In genomic region chr1:234659538-234659937, GRCh38 we compare ENCODE assay signal across 11 cellular contexts. TPM values are rescaled to one million over a fixed set of nuclear protein-coding genes. Genes with fewer than 3 reads are reported as not detected.
DNase-seq lines count a peak whose midpoint lies in the region; ATAC-seq and TF ChIP-seq lines count a peak whose summit lies in the region.
"Had no signal": no experiment of that assay in that cellular context is flagged by ENCODE, and none has a peak within 500 bp of the region (broad histone marks: within the 10 kb centered on the region; RNA-seq: fewer than 3 reads in every experiment).

No MANE protein-coding gene starts in this region.

- DNase-seq in GM04504 (ENCODE audit: low read depth) (peak; percentile 44), SK-N-SH (no peak), fibroblast of lung (ENCODE audit: low read depth in 2 of 2) (peak; percentile 68 to 84), NOMO-1 (lab: John Stamatoyannopoulos, UW; ENCODE audit: unreplicated experiment in 2 of 2) (no peak), cerebellar nuclear complex (lab: John Stamatoyannopoulos, UW) (no peak), neural progenitor cell (ENCODE audit: low spot score) (no peak)
- DNase-seq: activated CD8-positive, alpha-beta T cell treated with anti-CD3 and anti-CD28 coated beads for 36 hours; GDM1; stimulated activated naive CD4-positive, alpha-beta T cell treated with Interleukin-2 at 50 U/mL for 16 hours had no signal

- TF ChIP-seq POLR2A in GM18505 (IDR thresholded peaks at IDR 0.05; ENCODE audit: borderline replicate concordance, extremely low read depth, insufficient read depth, insufficient read length), result no peak

- POLR2A ChIA-PET in SK-N-SH (lab: Yijun Ruan, JAX), result no interaction called here

- no peaks in the 10 kb centered on the region for H3K36me3 Mint-ChIP-seq in neural progenitor cell

- no peak for ATAC-seq in GM18505 (IDR thresholded peaks at IDR 0.05; ENCODE audit: unreplicated experiment)
- ATAC-seq: activated CD8-positive, alpha-beta T cell treated with anti-CD3 and anti-CD28 coated beads for 36 hours had no signal

- H3K36me3 ChIP-seq in SK-N-SH (replicated peaks in 1 of 2; ENCODE audit: control insufficient read depth in 1 of 2, insufficient read depth in 2 of 2, low read length in 1 of 2) (no peaks in the 10 kb centered on the region), fibroblast of lung (ENCODE audit: control insufficient read depth, insufficient read depth, low read length) (no peaks in the 10 kb centered on the region), skeletal muscle satellite cell (ENCODE audit: insufficient read depth, low read length) (no peaks in the 10 kb centered on the region), neural progenitor cell (no peaks in the 10 kb centered on the region)

- TF ChIP-seq CTCF in SK-N-SH (IDR thresholded peaks at IDR 0.05) (no peak), fibroblast of lung (conservative IDR thresholded peaks at IDR 0.05 in 1 of 2, IDR thresholded peaks at IDR 0.05 in 1 of 2; ENCODE audit: low read depth in 1 of 2, low read length in 2 of 2) (no peak), neural progenitor cell (IDR thresholded peaks at IDR 0.05) (no peak)

- H3K27me3 Mint-ChIP-seq in neural progenitor cell (ENCODE audit: insufficient read depth, low read depth), result peaks cover 4% of the 10 kb centered on the region
- H3K27me3 Mint-ChIP-seq: activated CD8-positive, alpha-beta T cell treated with anti-CD3 and anti-CD28 coated beads for 36 hours had no signal

- H3K9ac ChIP-seq in SK-N-SH, result peak overlapping the region; percentile 20; the same call in 1 of the 2 replicates
- H3K9ac ChIP-seq in fibroblast of lung (ENCODE audit: insufficient read depth, low read length), result no peak overlapping the region
- peak overlapping the region; percentile 67 for H3K9ac ChIP-seq in skeletal muscle satellite cell (ENCODE audit: low read depth, low read length)
- H3K9ac ChIP-seq in neural progenitor cell, result no peak overlapping the region

- H4K20me1 ChIP-seq in SK-N-SH (ENCODE audit: insufficient read depth) (no peaks in the 10 kb centered on the region), fibroblast of lung (ENCODE audit: control insufficient read depth, extremely low read depth, insufficient read depth, low read length) (no peaks in the 10 kb centered on the region), neural progenitor cell (ENCODE audit: low read depth) (no peaks in the 10 kb centered on the region)

- peak in 1 of 2 experiments; percentile 60; a peak in 1 of 4 replicates for TF ChIP-seq EP300 in SK-N-SH (IDR thresholded peaks at IDR 0.05; ENCODE audit: borderline replicate concordance in 1 of 2, low read depth in 1 of 2, low read length in 1 of 2)

- CTCF ChIA-PET in SK-N-SH (lab: Yijun Ruan, JAX), result interaction anchor here (0.6 to 0.7 kb wide), 3 partner anchors 15 to 424 kb away, joined by 3 read pairs; no protein-coding TSS in a partner anchor

- H3F3A ChIP-seq in SK-N-SH (replicated peaks; ENCODE audit: insufficient read depth), result peaks cover 17% of the 10 kb centered on the region
- no peaks in the 10 kb centered on the region for H3F3A ChIP-seq in neural progenitor cell (ENCODE audit: low read depth)

- H3K4me3 Mint-ChIP-seq in neural progenitor cell, result no peak overlapping the region
- H3K4me3 Mint-ChIP-seq: activated CD8-positive, alpha-beta T cell treated with anti-CD3 and anti-CD28 coated beads for 36 hours had no signal

- H2AFZ ChIP-seq in SK-N-SH (ENCODE audit: low read depth), result peak overlapping the region; percentile 9; the same call in 1 of the 2 replicates
- peak overlapping the region; percentile 10 for H2AFZ ChIP-seq in fibroblast of lung (ENCODE audit: low read length)
- no peak overlapping the region for H2AFZ ChIP-seq in neural progenitor cell (replicated peaks)

- H3K9me3 ChIP-seq in SK-N-SH, result no peaks in the 10 kb centered on the region
- no peaks in the 10 kb centered on the region for H3K9me3 ChIP-seq in fibroblast of lung (ENCODE audit: control insufficient read depth, insufficient read depth, low read depth, low read length)
- H3K9me3 ChIP-seq in skeletal muscle satellite cell (replicated peaks; ENCODE audit: low read length), result no peaks in the 10 kb centered on the region
- no peaks in the 10 kb centered on the region for H3K9me3 ChIP-seq in neural progenitor cell (ENCODE audit: low read depth)

- H3K4me2 ChIP-seq in SK-N-SH (0 out of 2 replicates have a peak overlapping the region, but pooled peaks have one; percentile 16), fibroblast of lung (ENCODE audit: extremely low read depth, insufficient read depth, low read length) (peak overlapping the region; percentile 32), skeletal muscle satellite cell (ENCODE audit: low read length) (peak overlapping the region; percentile 7), neural progenitor cell (no peak overlapping the region)

- H3K79me2 ChIP-seq in SK-N-SH (ENCODE audit: insufficient read depth), result no peaks in the 10 kb centered on the region
- H3K79me2 ChIP-seq in fibroblast of lung (ENCODE audit: control insufficient read depth, insufficient read depth, low read length), result no peaks in the 10 kb centered on the region
- no peaks in the 10 kb centered on the region for H3K79me2 ChIP-seq in neural progenitor cell (ENCODE audit: low read depth)

- peak overlapping the region in 1 of 2 experiments; percentile 79; a peak in 2 of 4 replicates for H3K27ac ChIP-seq in SK-N-SH (ENCODE audit: low read depth in 2 of 2, low read length in 1 of 2)
- H3K27ac ChIP-seq in fibroblast of lung (ENCODE audit: insufficient read depth, low read length), result peak overlapping the region; percentile 73
- H3K27ac ChIP-seq in neural progenitor cell, result no peak overlapping the region

- no peaks in the 10 kb centered on the region for H3K27me3 ChIP-seq in SK-N-SH (ENCODE audit: insufficient read depth)
- no peaks in the 10 kb centered on the region for H3K27me3 ChIP-seq in fibroblast of lung (ENCODE audit: control insufficient read depth, insufficient read depth, low read length)
- no peaks in the 10 kb centered on the region for H3K27me3 ChIP-seq in skeletal muscle satellite cell (ENCODE audit: control insufficient read depth, insufficient read depth, low read length)
- no peaks in the 10 kb centered on the region for H3K27me3 ChIP-seq in neural progenitor cell

- H3K9me2 ChIP-seq in SK-N-SH, result no peaks in the 10 kb centered on the region

- 8% methylated on average over 8 of the region's 9 CpGs for WGBS in SK-N-SH (ENCODE audit: low lambda C conversion rate)

- H3K4me3 ChIP-seq in SK-N-SH (ENCODE audit: low read depth in 2 of 2, low read length in 1 of 2), result no peak overlapping the region
- H3K4me3 ChIP-seq in fibroblast of lung (replicated peaks in 1 of 4; ENCODE audit: control extremely low read depth in 1 of 4, insufficient read depth in 1 of 4, low read depth in 3 of 4, low read length in 4 of 4), result no peak overlapping the region
- no peak overlapping the region for H3K4me3 ChIP-seq in skeletal muscle satellite cell (ENCODE audit: low read length)
- no peak overlapping the region for H3K4me3 ChIP-seq in neural progenitor cell

- H3K9me3 Mint-ChIP-seq in neural progenitor cell, result no peaks in the 10 kb centered on the region
- H3K9me3 Mint-ChIP-seq: activated CD8-positive, alpha-beta T cell treated with anti-CD3 and anti-CD28 coated beads for 36 hours had no signal

- H3K4me1 Mint-ChIP-seq in neural progenitor cell, result peaks cover 16% of the 10 kb centered on the region

- no peak for TF ChIP-seq RAD21 in SK-N-SH (IDR thresholded peaks at IDR 0.05; ENCODE audit: low read length)

- no peak overlapping the region for H3K27ac Mint-ChIP-seq in neural progenitor cell
- H3K27ac Mint-ChIP-seq: activated CD8-positive, alpha-beta T cell treated with anti-CD3 and anti-CD28 coated beads for 36 hours had no signal

- peaks cover 27 to 35% of the 10 kb centered on the region in 2 experiments for H3K4me1 ChIP-seq in SK-N-SH (ENCODE audit: control insufficient read depth in 1 of 2, insufficient read depth in 2 of 2, low read depth in 1 of 2, low read length in 1 of 2)
- H3K4me1 ChIP-seq in fibroblast of lung (ENCODE audit: control insufficient read depth, extremely low read depth, insufficient read depth, low read length), result peaks cover 22% of the 10 kb centered on the region
- H3K4me1 ChIP-seq in skeletal muscle satellite cell (ENCODE audit: control insufficient read depth, insufficient read depth, low read length), result peaks cover 42% of the 10 kb centered on the region
- H3K4me1 ChIP-seq in neural progenitor cell, result peaks cover 7% of the 10 kb centered on the region

TF ChIP-seq in SK-N-SH, 30 proteins besides CTCF, POLR2A, EP300 and RAD21:
- TF ChIP-seq MAX (IDR thresholded peaks at IDR 0.05; ENCODE audit: low read depth) (peak; percentile 62; the same call in 1 of the 2 replicates), GABPA (IDR thresholded peaks at IDR 0.05; ENCODE audit: low read depth) (no peak), TCF12 (IDR thresholded peaks at IDR 0.05) (peak; percentile 47), FOSL2 (IDR thresholded peaks at IDR 0.05; ENCODE audit: borderline replicate concordance, low read depth) (peak; percentile 95), MEF2A (IDR thresholded peaks at IDR 0.05; ENCODE audit: borderline replicate concordance, low read depth) (no peak), JUND (IDR thresholded peaks at IDR 0.05) (peak; percentile 83), FOXM1 (IDR thresholded peaks at IDR 0.05; ENCODE audit: low read depth) (no peak), PBX3 (IDR thresholded peaks at IDR 0.05) (peak; percentile 30; the same call in 1 of the 2 replicates), NFIC (IDR thresholded peaks at IDR 0.05; ENCODE audit: borderline replicate concordance) (peak; percentile 39; the same call in 1 of the 2 replicates)

RNA-seq across cellular contexts. Expression of gene IRF2BP2, which starts 49.6 kb away (rescaled TPM):
- polyA plus RNA-seq in SK-N-SH (2012; rRNA removed) (40.3 and 73.9 TPM in 2 replicates), fibroblast of lung (17.8 and 28.2 TPM in 2 replicates)
- 28.1 and 46.6 TPM in 2 replicates for polyA plus RNA-seq in SK-N-SH (2012; cell fraction: cytosol; rRNA removed)
- polyA plus RNA-seq in SK-N-SH (2012; cell fraction: nucleus; rRNA removed), result 73.9 and 167 TPM in 2 replicates
- total RNA-seq in fibroblast of lung (71.8 and 113 TPM in 2 replicates), neural progenitor cell (ENCODE audit: low replicate concordance) (21.2 and 22.9 TPM in 2 replicates)
- 28.9 and 44.7 TPM in 2 replicates for polyA plus RNA-seq in fibroblast of lung (2012)
- 38.6 and 48.1 TPM in 2 replicates for polyA minus RNA-seq in fibroblast of lung (ENCODE audit: low replicate concordance)
- 61.6 and 73.8 TPM in 2 replicates for total RNA-seq in skeletal muscle satellite cell (2012; rRNA removed)

Comparison
In these comparisons a context has a peak if more than half of its experiments do, and no peak if none do; other contexts are left out.
1. DNase-seq: peak in GM04504 (single experiment) and fibroblast of lung (2 of 2); none in SK-N-SH (single experiment), NOMO-1 (0 of 2), cerebellar nuclear complex (0 of 2) and neural progenitor cell (single experiment).
2. H3K9ac ChIP-seq: peak in SK-N-SH (single experiment) and skeletal muscle satellite cell (single experiment); none in fibroblast of lung (single experiment) and neural progenitor cell (single experiment).